In the genomic region with DNA sequence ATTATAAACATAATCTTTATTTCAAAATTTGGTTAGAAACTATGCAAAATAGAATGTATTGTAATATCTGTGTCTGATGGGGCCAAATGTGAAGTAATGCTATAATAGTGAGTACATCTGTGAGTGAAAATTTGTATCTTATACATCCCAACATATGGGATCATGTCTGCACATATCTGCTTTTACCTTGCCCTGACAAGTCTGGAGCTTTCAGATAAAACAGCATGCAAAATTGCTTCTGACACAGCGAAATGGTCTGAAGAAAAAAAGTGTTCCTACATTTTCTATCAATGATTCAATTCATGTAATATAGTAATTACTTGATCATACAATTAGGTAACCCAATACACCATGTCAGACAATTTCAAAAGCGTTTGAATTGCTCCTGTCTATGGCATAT, we compare ENCODE assay signal across 18 cellular contexts. TPM values are rescaled to one million over a fixed set of nuclear protein-coding genes. Genes with fewer than 3 reads are reported as not detected.
"Had no signal": no experiment of that assay in that cellular context is flagged by ENCODE, and none has a peak within 500 bp of the region (broad histone marks: within the 10 kb centered on the region; RNA-seq: fewer than 3 reads in every experiment).

No MANE protein-coding gene starts in this region.

- FAIRE-seq: endometrium, frontal cortex had no signal

- DNase-seq: effector memory CD4-positive, alpha-beta T cell; heart left ventricle; hippocampal formation; kidney glomerular epithelial cell; mucosa of descending colon; naive thymus-derived CD8-positive, alpha-beta T cell; posterior cingulate gyrus; sigmoid colon; stimulated activated CD4-positive, alpha-beta T cell treated with anti-CD3 and anti-CD28 coated beads, Interleukin-2, amount 100 ng/mL, for 24 hours; stimulated activated CD4-positive, alpha-beta T cell treated with anti-CD3 and anti-CD28 coated beads, Interleukin-4, amount 100 ng/mL, for 4 hours; stimulated activated naive B cell treated with anti-CD40 and anti-IgM and Interleukin-4, amounts not matched to agents 10 μg/mL and 1 μg/mL and 100 μg/mL, for 72 hours; stimulated activated naive CD8-positive, alpha-beta T cell treated with anti-CD3 and anti-CD28 coated beads, Interleukin-15, amount 100 ng/mL, for 72 hours; testis; transverse colon had no signal

- ATAC-seq: heart left ventricle; mucosa of descending colon; naive thymus-derived CD8-positive, alpha-beta T cell; stimulated activated naive B cell treated with anti-CD40 and anti-IgM and Interleukin-4, amounts not matched to agents 10 μg/mL and 1 μg/mL and 100 μg/mL, for 72 hours; stimulated activated naive CD8-positive, alpha-beta T cell treated with anti-CD3 and anti-CD28 coated beads, Interleukin-15, amount 100 ng/mL, for 72 hours had no signal

- H3K4me3 ChIP-seq: heart left ventricle, mucosa of descending colon, sigmoid colon, skin epidermis, testis, transverse colon had no signal

- H3K36me3 ChIP-seq: heart left ventricle, neutrophil, sigmoid colon, transverse colon had no signal

- H3K4me1 ChIP-seq: sigmoid colon, testis, transverse colon had no signal

- H3K27me3 ChIP-seq: heart left ventricle, neutrophil, sigmoid colon, testis, transverse colon had no signal

- H3K27ac ChIP-seq: heart left ventricle, neutrophil, sigmoid colon, skin epidermis, testis, transverse colon had no signal

RNA-seq across cellular contexts. Expression of gene P3H2, which starts 58.1 kb away (rescaled TPM):
- total RNA-seq: naive thymus-derived CD8-positive, alpha-beta T cell had no signal
- polyA plus RNA-seq: naive thymus-derived CD8-positive, alpha-beta T cell had no signal
